ENCODE assay signal across 17 cellular contexts in the genomic region with DNA sequence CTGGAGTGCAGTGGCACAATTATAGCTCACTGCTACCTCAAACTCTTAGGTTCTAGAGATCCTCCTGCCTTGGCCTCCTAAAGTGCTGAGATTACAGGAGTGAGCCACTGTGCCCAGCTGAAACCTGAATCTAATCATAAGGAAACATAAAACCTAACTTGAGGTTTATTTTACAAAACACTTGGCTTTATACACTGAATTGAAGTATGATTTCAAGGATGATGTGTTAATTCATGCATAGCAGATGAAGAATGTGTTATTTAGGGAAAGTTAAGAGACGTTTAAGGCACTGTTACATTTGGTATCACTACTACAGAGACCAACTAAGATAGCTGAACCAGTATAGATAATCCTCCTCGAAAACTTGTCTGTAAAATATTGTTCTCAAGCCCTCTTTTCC.
"Had no signal": no experiment of that assay in that cellular context is flagged by ENCODE, and none has a peak within 500 bp of the region (broad histone marks: within the 10 kb centered on the region; RNA-seq: fewer than 3 reads in every experiment).

No MANE protein-coding gene starts in this region.

- H3K9me3 Mint-ChIP-seq: dendritic cell treated with granulocyte-macrophage colony-stimulating factor and Interleukin-4, amounts not matched to agents 40 ng/mL and 50 ng/mL, for 4 days; natural killer cell had no signal

- H3K27ac Mint-ChIP-seq: activated CD8-positive, alpha-beta T cell treated with anti-CD3 and anti-CD28 coated beads, Interleukin-2, amount 10 ng/mL, durations not matched to agents 7 days and 5 days; activated naive CD4-positive, alpha-beta T cell treated with anti-CD3 and anti-CD28 coated beads, Interleukin-2, amount 50 U/mL, for 72 hours; dendritic cell treated with granulocyte-macrophage colony-stimulating factor and Interleukin-4, amounts not matched to agents 40 ng/mL and 50 ng/mL, for 4 days; effector memory CD8-positive, alpha-beta T cell; natural killer cell had no signal

- H3K27me3 Mint-ChIP-seq: dendritic cell treated with granulocyte-macrophage colony-stimulating factor and Interleukin-4, amounts not matched to agents 40 ng/mL and 50 ng/mL, for 4 days; effector memory CD8-positive, alpha-beta T cell had no signal

- H3K4me3 Mint-ChIP-seq: activated CD8-positive, alpha-beta T cell treated with anti-CD3 and anti-CD28 coated beads, Interleukin-2, amount 10 ng/mL, durations not matched to agents 7 days and 5 days; dendritic cell treated with granulocyte-macrophage colony-stimulating factor and Interleukin-4, amounts not matched to agents 40 ng/mL and 50 ng/mL, for 4 days; natural killer cell had no signal

- H3K9me3 ChIP-seq: lower lobe of right lung, psoas muscle, right lobe of liver, upper lobe of right lung had no signal

- H3K4me3 ChIP-seq: lower lobe of right lung, psoas muscle, right lobe of liver, upper lobe of right lung had no signal

- H3K36me3 Mint-ChIP-seq: natural killer cell had no signal

- H3K27me3 ChIP-seq: right lobe of liver, upper lobe of right lung had no signal

- ATAC-seq: activated CD8-positive, alpha-beta T cell treated with anti-CD3 and anti-CD28 coated beads, Interleukin-2, amount 10 ng/mL, durations not matched to agents 7 days and 5 days; effector memory CD8-positive, alpha-beta T cell; lower lobe of right lung; natural killer cell; psoas muscle; right lobe of liver; upper lobe of right lung had no signal

- H3K27ac ChIP-seq: lower lobe of right lung, psoas muscle, right lobe of liver, upper lobe of right lung had no signal

- DNase-seq: activated CD8-positive, alpha-beta memory T cell treated with anti-CD3 and anti-CD28 coated beads, Interleukin-2, amount 50 U/mL, for 48 hours; activated CD8-positive, alpha-beta T cell treated with anti-CD3 and anti-CD28 coated beads, Interleukin-2, amount 10 ng/mL, durations not matched to agents 7 days and 5 days; anterior cingulate cortex; cerebellar nuclear complex; effector memory CD8-positive, alpha-beta T cell; hypothalamus; lower lobe of right lung; midbrain; natural killer cell; nucleus accumbens; psoas muscle; right lobe of liver; stimulated activated naive CD4-positive, alpha-beta T cell; T-helper 9 cell; upper lobe of right lung had no signal

- H3K36me3 ChIP-seq: lower lobe of right lung, right lobe of liver, upper lobe of right lung had no signal
